11 cellular contexts compared by ENCODE assay signal in the genomic region with DNA sequence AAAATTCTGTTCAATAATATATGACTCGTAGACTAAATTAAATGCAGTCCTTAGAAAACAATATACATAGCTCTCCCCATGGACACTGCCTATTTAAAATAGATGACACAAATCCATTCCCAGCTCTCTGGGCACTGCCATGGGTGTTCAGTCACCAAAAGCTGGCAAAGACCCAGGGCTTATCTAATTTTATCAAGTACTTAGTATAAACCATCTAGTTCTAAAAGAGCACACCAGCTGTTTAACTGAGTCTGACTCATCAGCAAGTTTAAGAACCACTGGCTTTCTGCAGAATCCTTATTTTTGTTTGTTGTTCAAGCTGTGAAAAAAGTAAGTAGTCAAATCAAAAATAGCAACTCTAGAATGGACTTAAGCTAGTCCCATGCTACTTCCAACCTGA.
DNase-seq lines count a peak whose midpoint lies in the region; ATAC-seq and TF ChIP-seq lines count a peak whose summit lies in the region.
"Had no signal": no experiment of that assay in that cellular context is flagged by ENCODE, and none has a peak within 500 bp of the region (broad histone marks: within the 10 kb centered on the region; RNA-seq: fewer than 3 reads in every experiment).

No MANE protein-coding gene starts in this region.

- no peaks in the 10 kb centered on the region for H4K20me1 ChIP-seq in mammary epithelial cell (ENCODE audit: insufficient read depth, low read length)

- intact Hi-C loops in mammary epithelial cell (cut with micrococcal nuclease) (no loop called here), breast epithelium (cut with DNase I; ENCODE audit: low total_unique reads) (no loop called here), adrenal gland (cut with DNase I) (no loop called here), right cardiac atrium (cut with DNase I) (loop anchor here in 1 of 4 donors (10.0 kb wide), 1 partner anchor 108 kb away; a partner anchor contains a TSS), upper lobe of right lung (cut with DNase I) (no loop called here)

- H3K4me3 ChIP-seq in mammary epithelial cell (replicated peaks in 1 of 3; ENCODE audit: insufficient read depth in 1 of 3, low read depth in 2 of 3, low read length in 3 of 3) (no peak overlapping the region), breast epithelium (no peak overlapping the region), adrenal gland (no peak overlapping the region), right cardiac atrium (ENCODE audit: low read length) (no peak overlapping the region), upper lobe of right lung (no peak overlapping the region)
- H3K4me3 ChIP-seq: neural progenitor cell had no signal

- H3K4me1 ChIP-seq in mammary epithelial cell (ENCODE audit: insufficient read depth, low read length) (no peaks in the 10 kb centered on the region), breast epithelium (no peaks in the 10 kb centered on the region), adrenal gland (replicated peaks in 1 of 2) (peaks cover 0 to 13% of the 10 kb centered on the region in 2 donors), right cardiac atrium (ENCODE audit: control insufficient read depth, insufficient read depth, low read length) (peaks cover 14% of the 10 kb centered on the region), upper lobe of right lung (no peaks in the 10 kb centered on the region)
- H3K4me1 ChIP-seq: neural progenitor cell had no signal

- in situ Hi-C loops in mammary epithelial cell (cut with MboI; ENCODE audit: low sequenced_read_pairs in 2 of 2): no loop called here

- no peak overlapping the region for H3K4me3 Mint-ChIP-seq in progenitor cell of endocrine pancreas (ENCODE audit: low read depth)
- H3K4me3 Mint-ChIP-seq: CD14-positive monocyte, neural progenitor cell had no signal

- H3K9me3 ChIP-seq in mammary epithelial cell (replicated peaks; ENCODE audit: insufficient read depth, low read length) (no peaks in the 10 kb centered on the region), breast epithelium (no peaks in the 10 kb centered on the region), adrenal gland (replicated peaks in 1 of 3) (no peaks in the 10 kb centered on the region), right cardiac atrium (ENCODE audit: control insufficient read depth, low read length) (no peaks in the 10 kb centered on the region), upper lobe of right lung (no peaks in the 10 kb centered on the region)

- peaks cover 5% of the 10 kb centered on the region for H3K79me2 ChIP-seq in mammary epithelial cell (ENCODE audit: insufficient read depth, low read length)

- H3K36me3 Mint-ChIP-seq in progenitor cell of endocrine pancreas (ENCODE audit: insufficient read depth): peaks cover 55% of the 10 kb centered on the region

- no peak overlapping the region for H3K4me2 ChIP-seq in mammary epithelial cell (ENCODE audit: insufficient read depth, low read depth, low read length)
- H3K4me2 ChIP-seq: neural progenitor cell had no signal

- H3K27me3 Mint-ChIP-seq in progenitor cell of endocrine pancreas: no peaks in the 10 kb centered on the region

- H3K27me3 ChIP-seq in mammary epithelial cell (ENCODE audit: insufficient read depth, low read length) (no peaks in the 10 kb centered on the region), breast epithelium (no peaks in the 10 kb centered on the region), adrenal gland (no peaks in the 10 kb centered on the region), right cardiac atrium (ENCODE audit: control insufficient read depth, insufficient read depth) (no peaks in the 10 kb centered on the region), upper lobe of right lung (no peaks in the 10 kb centered on the region)
- H3K27me3 ChIP-seq: neural progenitor cell had no signal

- no TSS peak for BruUV-seq in mammary epithelial cell (replicated peaks; lab: Mats Ljungman, UMichigan)

- H3K36me3 ChIP-seq in mammary epithelial cell (ENCODE audit: insufficient read depth, low read length) (peaks cover 7% of the 10 kb centered on the region), breast epithelium (peaks cover 6% of the 10 kb centered on the region), adrenal gland (replicated peaks in 1 of 2) (peaks cover 0 to 39% of the 10 kb centered on the region in 2 donors), upper lobe of right lung (peaks cover 44% of the 10 kb centered on the region)

- TF ChIP-seq CTCF in mammary epithelial cell (conservative IDR thresholded peaks at IDR 0.05 in 1 of 2, IDR thresholded peaks at IDR 0.05 in 1 of 2; ENCODE audit: extremely low read depth in 1 of 2, insufficient read depth in 1 of 2, low read depth in 1 of 2, low read length in 2 of 2): no peak
- no peak for TF ChIP-seq CTCF in breast epithelium (IDR thresholded peaks at IDR 0.05)
- no peak for TF ChIP-seq CTCF in adrenal gland (IDR thresholded peaks at IDR 0.05)
- no peak for TF ChIP-seq CTCF in upper lobe of right lung (IDR thresholded peaks at IDR 0.05)
- TF ChIP-seq CTCF in progenitor cell of endocrine pancreas (IDR thresholded peaks at IDR 0.05; ENCODE audit: unreplicated experiment): no peak

- TF ChIP-seq POLR2A in breast epithelium (IDR thresholded peaks at IDR 0.05): no peak
- no peak for TF ChIP-seq POLR2A in adrenal gland (IDR thresholded peaks at IDR 0.05)

- CTCF ChIA-PET in mammary epithelial cell (lab: Charles Lee; ENCODE audit: low non-redundant PET): no interaction called here

- H3K9me3 Mint-ChIP-seq in progenitor cell of endocrine pancreas (ENCODE audit: low read depth): peaks cover 29% of the 10 kb centered on the region

- no peak overlapping the region for H3K27ac Mint-ChIP-seq in progenitor cell of endocrine pancreas
- H3K27ac Mint-ChIP-seq: CD14-positive monocyte, neural progenitor cell had no signal

- H3K27ac ChIP-seq in mammary epithelial cell (ENCODE audit: insufficient read depth, low read depth, low read length) (no peak overlapping the region), breast epithelium (no peak overlapping the region), adrenal gland (no peak overlapping the region), right cardiac atrium (ENCODE audit: low read length) (no peak overlapping the region), upper lobe of right lung (no peak overlapping the region)
- H3K27ac ChIP-seq: neural progenitor cell had no signal

- dilution Hi-C loops in mammary epithelial cell (cut with HindIII; ENCODE audit: low sequenced_read_pairs): no loop called here

- no peak overlapping the region for H3K9ac ChIP-seq in mammary epithelial cell (ENCODE audit: insufficient read depth, low read length)
- H3K9ac ChIP-seq: neural progenitor cell had no signal

- peak; percentile 17 for DNase-seq in mammary epithelial cell
- no peak for DNase-seq in breast epithelium (ENCODE audit: low spot score in 2 of 2)
- peak; percentile 55 to 78 (median 70) for DNase-seq in adrenal gland
- DNase-seq in right cardiac atrium: peak in 2 of 3 donors; percentile 29 to 33
- no peak for DNase-seq in upper lobe of right lung
- DNase-seq in progenitor cell of endocrine pancreas (ENCODE audit: low spot score, unreplicated experiment): no peak
- DNase-seq: NCI-H1436 treated with DMSO at 0.1 percent for 48 hours had no signal

- H3K4me1 Mint-ChIP-seq in progenitor cell of endocrine pancreas (ENCODE audit: low read depth): no peaks in the 10 kb centered on the region
- H3K4me1 Mint-ChIP-seq: CD14-positive monocyte, neural progenitor cell had no signal

- ATAC-seq in right cardiac atrium (peak; percentile 62 to 77), upper lobe of right lung (peak; percentile 63), HG03469 (IDR thresholded peaks at IDR 0.05; ENCODE audit: unreplicated experiment) (no peak), GM19463 (IDR thresholded peaks at IDR 0.05; ENCODE audit: unreplicated experiment) (no peak)

- no peak overlapping the region for H2AFZ ChIP-seq in mammary epithelial cell (ENCODE audit: low read depth, low read length)
- H2AFZ ChIP-seq: neural progenitor cell had no signal

- 100% methylated on average over 1 of the region's 1 CpG for WGBS in mammary epithelial cell (ENCODE audit: low coverage, missing lambda C conversion rate)
- WGBS in adrenal gland, 4 donors: 87 to 100% (median 93%) methylated on average over 1 of the region's 1 CpG
- 64% methylated on average over 1 of the region's 1 CpG for WGBS in right cardiac atrium

Comparison
In these comparisons a context has a peak if more than half of its experiments do, and no peak if none do; other contexts are left out.
1. DNase-seq: peak in mammary epithelial cell (single experiment), adrenal gland (7 of 7) and right cardiac atrium (2 of 3); none in breast epithelium (0 of 2), upper lobe of right lung (single experiment) and progenitor cell of endocrine pancreas (single experiment).
2. ATAC-seq: peak in right cardiac atrium (2 of 2) and upper lobe of right lung (single experiment); none in HG03469 (single experiment) and GM19463 (single experiment).